Comparison of ENCODE assay signal across 10 cellular contexts in genomic region chr14:35399083-35399807, GRCh38. TPM values are rescaled to one million over a fixed set of nuclear protein-coding genes. Genes with fewer than 3 reads are reported as not detected.
DNase-seq lines count a peak whose midpoint lies in the region; ATAC-seq, FAIRE-seq and TF ChIP-seq lines count a peak whose summit lies in the region.
"Had no signal": no experiment of that assay in that cellular context is flagged by ENCODE, and none has a peak within 500 bp of the region (broad histone marks: within the 10 kb centered on the region; RNA-seq: fewer than 3 reads in every experiment).

No MANE protein-coding gene starts in this region.

- H3K4me1 Mint-ChIP-seq in IgD-negative memory B cell, result peaks cover 43 to 56% (median 43%) of the 10 kb centered on the region in 3 donors

- TF ChIP-seq EP300 in A549 (IDR thresholded peaks at IDR 0.05), result no peak

- no peak for FAIRE-seq in A549 (lab: Jason Lieb, UNC)

- no peaks in the 10 kb centered on the region for H3K9me3 Mint-ChIP-seq in IgD-negative memory B cell

- no peaks in the 10 kb centered on the region for H3K27me3 Mint-ChIP-seq in IgD-negative memory B cell

- POLR2A ChIA-PET in A549 (lab: Yijun Ruan, JAX), result interaction anchor here (0.8 to 1.2 kb wide), 3 partner anchors 23 to 277 kb away, joined by 3 to 9 read pairs (median 8); partner anchors contain the start of gene PRORP

- H3K27ac ChIP-seq in A549 (peak overlapping the region; percentile 67 to 79; a peak in 5 of 6 replicates), coronary artery (peak overlapping the region; percentile 32 to 86), neutrophil (peak overlapping the region; percentile 70)

- H3K4me3 ChIP-seq in A549, result no peak overlapping the region
- H3K4me3 ChIP-seq in coronary artery, result peak overlapping the region; percentile 18
- H3K4me3 ChIP-seq in neutrophil (ENCODE audit: low read depth in 1 of 2, low read length in 1 of 2), result no peak overlapping the region

- 77% methylated on average over 10 of the region's 10 CpGs for WGBS in A549 (ENCODE audit: missing lambda C conversion rate)

- no peak for TF ChIP-seq RAD21 in A549 (conservative IDR thresholded peaks at IDR 0.05 in 1 of 2, IDR thresholded peaks at IDR 0.05 in 1 of 2)

- CTCF ChIA-PET in A549 (lab: Yijun Ruan, JAX), result interaction anchor here (0.9 to 1.4 kb wide), 6 partner anchors 9 to 184 kb away, joined by 3 read pairs; no protein-coding TSS in a partner anchor

- H3K4me3 Mint-ChIP-seq in IgD-negative memory B cell, result peak overlapping the region in 2 of 4 donors; percentile 56 to 99

- ATAC-seq in A549, result peak; percentile 10 to 32; a peak in 3 of 6 replicates

- H3K4me1 ChIP-seq in A549 (peaks cover 58% of the 10 kb centered on the region), neutrophil (ENCODE audit: control insufficient read depth in 1 of 2, insufficient read depth in 1 of 2, low read depth in 1 of 2, low read length in 1 of 2) (peaks cover 65 to 70% of the 10 kb centered on the region in 2 experiments)

- no peaks in the 10 kb centered on the region for H3K27me3 ChIP-seq in neutrophil

- peak overlapping the region; percentile 16 to 100 (median 92) for H3K27ac Mint-ChIP-seq in IgD-negative memory B cell

- H3K36me3 ChIP-seq in neutrophil, result peaks cover 51% of the 10 kb centered on the region

- TF ChIP-seq CTCF in A549 (IDR thresholded peaks at IDR 0.05), result no peak
- no peak for TF ChIP-seq CTCF in coronary artery (IDR thresholded peaks at IDR 0.05)
- TF ChIP-seq CTCF in neutrophil (IDR thresholded peaks at IDR 0.05), result no peak
- TF ChIP-seq CTCF in GM13977 (IDR thresholded peaks at IDR 0.05; ENCODE audit: extremely low read depth, insufficient read depth, missing control alignments), result no peak

- peaks cover 22% of the 10 kb centered on the region for H3K36me3 Mint-ChIP-seq in IgD-negative memory B cell

- DNase-seq in A549 (ENCODE audit: low read depth in 1 of 2, low spot score in 1 of 2), result no peak
- no peak for DNase-seq in coronary artery (ENCODE audit: low spot score)
- DNase-seq in NCI-H2227 treated with DMSO at 0.1 percent for 48 hours (lab: John Stamatoyannopoulos, UW), result no peak
- DNase-seq in GM13977 (ENCODE audit: low spot score), result no peak
- no peak for DNase-seq in UCSD-AML1 (lab: John Stamatoyannopoulos, UW; ENCODE audit: unreplicated experiment)
- no peak for DNase-seq in NCI-H446 treated with DMSO at 0.1 percent for 48 hours (lab: John Stamatoyannopoulos, UW)
- DNase-seq: erythroblast, midbrain had no signal

- in situ Hi-C loops in GM13977 (cut with MboI; ENCODE audit: low pct_unique_long_range_greater_than_20kb, low sequenced_read_pairs, unreplicated experiment), result no loop called here

- H3K4me2 ChIP-seq in A549, result no peak overlapping the region; the same call in 2 of the 3 replicates

- H3K9me3 ChIP-seq in A549 (no peaks in the 10 kb centered on the region), neutrophil (no peaks in the 10 kb centered on the region)

- no peak for TF ChIP-seq POLR2A in A549 (IDR thresholded peaks at IDR 0.05; ENCODE audit: low read length)

TF ChIP-seq in A549, 52 proteins besides CTCF, POLR2A, EP300 and RAD21:
- TF ChIP-seq ZNF302 (CRISPR knock-in tag; IDR thresholded peaks at IDR 0.05) (no peak), ELK1 (IDR thresholded peaks at IDR 0.05; ENCODE audit: low read depth, low read length) (no peak), FOSB (CRISPR knock-in tag; IDR thresholded peaks at IDR 0.05) (peak; percentile 10; the same call in 1 of the 2 replicates), CBX8 (IDR thresholded peaks at IDR 0.05) (no peak), HOXA7 (CRISPR knock-in tag; IDR thresholded peaks at IDR 0.05) (no peak), HOXB5 (CRISPR knock-in tag; IDR thresholded peaks at IDR 0.05) (no peak), RARB (CRISPR knock-in tag; IDR thresholded peaks at IDR 0.05) (0 out of 2 replicates have a peak, but pooled peaks have one; percentile 11), TP53 (CRISPR knock-in tag; IDR thresholded peaks at IDR 0.05) (no peak), REST (IDR thresholded peaks at IDR 0.05) (no peak)
- TF ChIP-seq, protein P1, sequence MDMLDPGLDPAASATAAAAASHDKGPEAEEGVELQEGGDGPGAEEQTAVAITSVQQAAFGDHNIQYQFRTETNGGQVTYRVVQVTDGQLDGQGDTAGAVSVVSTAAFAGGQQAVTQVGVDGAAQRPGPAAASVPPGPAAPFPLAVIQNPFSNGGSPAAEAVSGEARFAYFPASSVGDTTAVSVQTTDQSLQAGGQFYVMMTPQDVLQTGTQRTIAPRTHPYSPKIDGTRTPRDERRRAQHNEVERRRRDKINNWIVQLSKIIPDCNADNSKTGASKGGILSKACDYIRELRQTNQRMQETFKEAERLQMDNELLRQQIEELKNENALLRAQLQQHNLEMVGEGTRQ (IDR thresholded peaks at IDR 0.05), result no peak
TF ChIP-seq in A549: peak in this region for 2.

RNA-seq across cellular contexts. Expression of gene NFKBIA, which starts 5.3 kb away (rescaled TPM):
- 65.0 and 102 TPM in 2 replicates for polyA plus RNA-seq in A549 (2011; rRNA removed)
- polyA plus RNA-seq in A549 (2012; cell fraction: cytosol; rRNA removed), result 239 and 266 TPM in 2 replicates
- 490 and 573 TPM in 2 replicates for polyA plus RNA-seq in A549 (2012; cell fraction: nucleus; rRNA removed)
- 101 to 115 TPM (median 103 TPM) in 3 replicates for polyA plus RNA-seq in A549 (2017; fragmentation: RNase III; extraction: RNeasy Plus Mini Kit Qiagen cat#74134 plus additional on column Dnase treatment)
- 335 and 379 TPM in 2 replicates for polyA minus RNA-seq in A549 (2011; rRNA and poly(A)+ RNA removed)
- polyA plus RNA-seq in IgD-negative memory B cell, result 569 TPM
